Comparison of ENCODE assay signal across 15 cellular contexts in genomic region chr7:47495269-47495875, GRCh38.
DNase-seq lines count a peak whose midpoint lies in the region; ATAC-seq, FAIRE-seq and TF ChIP-seq lines count a peak whose summit lies in the region.
"Had no signal": no experiment of that assay in that cellular context is flagged by ENCODE, and none has a peak within 500 bp of the region (broad histone marks: within the 10 kb centered on the region; RNA-seq: fewer than 3 reads in every experiment).

No MANE protein-coding gene starts in this region.

- H3K27me3 ChIP-seq in lower lobe of right lung (ENCODE audit: low read depth) (no peaks in the 10 kb centered on the region), subcutaneous abdominal adipose tissue (ENCODE audit: control insufficient read depth in 5 of 5, insufficient read depth in 4 of 5, low read length in 5 of 5) (no peaks in the 10 kb centered on the region)
- H3K27me3 ChIP-seq: Peyer's patch had no signal

- H3K27ac ChIP-seq in coronary artery (peak overlapping the region; percentile 66 to 83), lower lobe of right lung (peak overlapping the region; percentile 66), subcutaneous abdominal adipose tissue (ENCODE audit: low read depth, low read length) (peak overlapping the region; percentile 50)

- H3K36me3 ChIP-seq in lower lobe of right lung (no peaks in the 10 kb centered on the region), subcutaneous abdominal adipose tissue (ENCODE audit: control insufficient read depth in 5 of 5, insufficient read depth in 5 of 5, low read length in 5 of 5) (peaks cover 0 to 4% (median 0%) of the 10 kb centered on the region in 5 donors)
- H3K36me3 ChIP-seq: Peyer's patch had no signal

- no peak for FAIRE-seq in GM19239 (lab: Jason Lieb, UNC)

- intact Hi-C loops in lower lobe of right lung (cut with DNase I): no loop called here

- no peak overlapping the region for H3K9ac ChIP-seq in subcutaneous abdominal adipose tissue (ENCODE audit: low read length in 5 of 5)

- no peaks in the 10 kb centered on the region for H3K9me3 ChIP-seq in lower lobe of right lung
- H3K9me3 ChIP-seq in subcutaneous abdominal adipose tissue (ENCODE audit: control insufficient read depth in 5 of 5, low read length in 5 of 5): no peaks in the 10 kb centered on the region
- H3K9me3 ChIP-seq: Peyer's patch had no signal

- ATAC-seq in lower lobe of right lung (no peak), HG02610 (IDR thresholded peaks at IDR 0.05; ENCODE audit: unreplicated experiment) (no peak)
- ATAC-seq: stimulated activated naive CD8-positive, alpha-beta T cell treated with anti-CD3 and anti-CD28 coated beads, Interleukin-15, Interleukin-2, amounts not matched to agents 100 U/mL and 50 U/mL, for 24 hours had no signal

- H3K4me3 ChIP-seq in coronary artery: no peak overlapping the region
- no peak overlapping the region for H3K4me3 ChIP-seq in lower lobe of right lung
- peak overlapping the region in 1 of 5 donors; percentile 14 for H3K4me3 ChIP-seq in subcutaneous abdominal adipose tissue (ENCODE audit: low read depth in 1 of 5, low read length in 5 of 5)
- H3K4me3 ChIP-seq: Peyer's patch had no signal

- H3K4me1 ChIP-seq in lower lobe of right lung (peaks cover 58% of the 10 kb centered on the region), subcutaneous abdominal adipose tissue (ENCODE audit: control insufficient read depth in 5 of 5, insufficient read depth in 5 of 5, low read length in 5 of 5) (peaks cover 8 to 78% (median 45%) of the 10 kb centered on the region in 5 donors)

- TF ChIP-seq CTCF in coronary artery (IDR thresholded peaks at IDR 0.05) (no peak), lower lobe of right lung (IDR thresholded peaks at IDR 0.05) (no peak)

- DNase-seq in KBM-7 (peak; percentile 36), coronary artery (ENCODE audit: low spot score) (no peak), lower lobe of right lung (no peak), germinal center (ENCODE audit: low spot score) (no peak), GM19239 (ENCODE audit: insufficient read length, low spot score) (no peak), DMS114 treated with DMSO at 0.1 percent for 48 hours (lab: John Stamatoyannopoulos, UW; ENCODE audit: unreplicated experiment) (no peak)
- DNase-seq: activated naive CD8-positive, alpha-beta T cell treated with anti-CD3 and anti-CD28 coated beads for 36 hours; activated T-cell treated with anti-CD3 and anti-CD28 coated beads, Interleukin-2, amount 50 U/mL, for 1 hour; NCI-H1417 treated with DMSO at 0.1 percent for 48 hours; NCI-H510A treated with DMSO at 0.1 percent for 48 hours; Peyer's patch; stimulated activated naive CD8-positive, alpha-beta T cell treated with anti-CD3 and anti-CD28 coated beads, Interleukin-15, Interleukin-2, amounts not matched to agents 100 U/mL and 50 U/mL, for 24 hours; T-helper 1 cell had no signal

- in situ Hi-C loops in KBM-7 (cut with MboI; ENCODE audit: low pct_unique_long_range_greater_than_20kb, low sequenced_read_pairs): no loop called here
